ENCODE assay signal across 26 cellular contexts in genomic region chr9:113638916-113639315, GRCh38.
DNase-seq lines count a peak whose midpoint lies in the region; ATAC-seq and TF ChIP-seq lines count a peak whose summit lies in the region.
"Had no signal": no experiment of that assay in that cellular context is flagged by ENCODE, and none has a peak within 500 bp of the region (broad histone marks: within the 10 kb centered on the region; RNA-seq: fewer than 3 reads in every experiment).

No MANE protein-coding gene starts in this region.

- no peak for TF ChIP-seq CTCF in Peyer's patch (IDR thresholded peaks at IDR 0.05)
- no peak for TF ChIP-seq CTCF in gastrocnemius medialis (IDR thresholded peaks at IDR 0.05 in 4 of 5, conservative IDR thresholded peaks at IDR 0.05 in 1 of 5)

- no peak for TF ChIP-seq POLR2A in Peyer's patch (IDR thresholded peaks at IDR 0.05)
- no peak for TF ChIP-seq POLR2A in gastrocnemius medialis (IDR thresholded peaks at IDR 0.05)

- H3K9me3 ChIP-seq in Peyer's patch, result no peaks in the 10 kb centered on the region
- H3K9me3 ChIP-seq in gastrocnemius medialis, result no peaks in the 10 kb centered on the region
- H3K9me3 ChIP-seq: BLaER1 treated with 17β-estradiol and CSF1 and Interleukin-3, amounts not matched to agents 10 nM and 100 nM had no signal

- H3K4me3 ChIP-seq in Peyer's patch (no peak overlapping the region), gastrocnemius medialis (no peak overlapping the region)
- H3K4me3 ChIP-seq: BLaER1 treated with 17β-estradiol and CSF1 and Interleukin-3, amounts not matched to agents 10 nM and 100 nM; SJCRH30 had no signal

- no peaks in the 10 kb centered on the region for H3K36me3 ChIP-seq in Peyer's patch
- H3K36me3 ChIP-seq in gastrocnemius medialis, result no peaks in the 10 kb centered on the region
- H3K36me3 ChIP-seq: BLaER1 treated with 17β-estradiol and CSF1 and Interleukin-3, amounts not matched to agents 10 nM and 100 nM; SJCRH30 had no signal

- intact Hi-C loops in sciatic nerve (cut with DNase I), result no loop called here
- intact Hi-C loops in gastrocnemius medialis (cut with DNase I; ENCODE audit: low total_unique reads), result no loop called here

- H3K27ac ChIP-seq in Peyer's patch (no peak overlapping the region), gastrocnemius medialis (no peak overlapping the region)
- H3K27ac ChIP-seq: 22Rv1; BLaER1 treated with 17β-estradiol and CSF1 and Interleukin-3, amounts not matched to agents 10 nM and 100 nM; SJCRH30 had no signal

- ATAC-seq in sciatic nerve, result no peak
- ATAC-seq in gastrocnemius medialis, result no peak

- H3K4me1 ChIP-seq in Peyer's patch, result no peaks in the 10 kb centered on the region
- H3K4me1 ChIP-seq in gastrocnemius medialis, result peaks cover 21 to 22% of the 10 kb centered on the region in 2 donors

- H3K27me3 ChIP-seq in Peyer's patch, result no peaks in the 10 kb centered on the region
- H3K27me3 ChIP-seq in gastrocnemius medialis, result no peaks in the 10 kb centered on the region
- H3K27me3 ChIP-seq: BLaER1 treated with 17β-estradiol and CSF1 and Interleukin-3, amounts not matched to agents 10 nM and 100 nM; SJCRH30 had no signal

- in situ Hi-C loops in gastrocnemius medialis (cut with MboI; ENCODE audit: low sequenced_read_pairs in 4 of 4), result no loop called here

- DNase-seq in NCI-H2171 treated with DMSO at 0.1 percent for 48 hours (lab: John Stamatoyannopoulos, UW), result peak; percentile 12
- DNase-seq in NCI-H2171 (lab: John Stamatoyannopoulos, UW), result no peak
- DNase-seq in Peyer's patch, result peak in 2 of 3 donors; percentile 4 to 18
- DNase-seq in islet precursor cell, result peak; percentile 15
- DNase-seq in sciatic nerve (ENCODE audit: low spot score), result peak; percentile 13
- DNase-seq in gastrocnemius medialis, result no peak
- no peak for DNase-seq in amniotic stem cell (lab: John Stamatoyannopoulos, UW)
- DNase-seq in DMS79 treated with DMSO at 0.1 percent for 48 hours (lab: John Stamatoyannopoulos, UW), result no peak
- DNase-seq: ACHN; CD4-positive, alpha-beta memory T cell; DMS 273 treated with DMSO at 0.1 percent for 48 hours; DND-41; H7; HFFc6; KBM-7; NCI-H1092; NCI-H1436; NCI-H187 treated with DMSO at 0.1 percent for 48 hours; NCI-H2107; NCI-H2227 treated with DMSO at 0.1 percent for 48 hours; NCI-H524; NCI-H774; NK-92 treated with Interleukin-12 subunit alpha and Interleukin-12 subunit beta, amount 100 ng/mL, for 24 hours had no signal

Comparison
In these comparisons a context has a peak if more than half of its experiments do, and no peak if none do; other contexts are left out.
1. DNase-seq: peak in NCI-H2171 treated with DMSO at 0.1 percent for 48 hours (single experiment), Peyer's patch (2 of 3), islet precursor cell (single experiment) and sciatic nerve (single experiment); none in NCI-H2171 (single experiment), gastrocnemius medialis (0 of 2), amniotic stem cell (single experiment) and DMS79 treated with DMSO at 0.1 percent for 48 hours (single experiment).